Comparison of ENCODE assay signal across 1 cellular context in genomic region chr20:49769125-49769581, GRCh38.
TF ChIP-seq lines count a peak whose summit lies in the region.

No MANE protein-coding gene starts in this region.

TF ChIP-seq in H1, 55 proteins besides CTCF, POLR2A, EP300 and RAD21:
- no peak for TF ChIP-seq GABPA (IDR thresholded peaks at IDR 0.05; ENCODE audit: borderline replicate concordance, insufficient read depth, low read length)
- no peak for TF ChIP-seq TAF1 (IDR thresholded peaks at IDR 0.05; ENCODE audit: low read depth, low read length)
- TF ChIP-seq E2F6 (IDR thresholded peaks at IDR 0.05) = no peak
- no peak for TF ChIP-seq NANOG (IDR thresholded peaks at IDR 0.05; ENCODE audit: insufficient read depth, low read depth, low read length, poor library complexity, severe bottlenecking)
- TF ChIP-seq SIX5 (IDR thresholded peaks at IDR 0.05; ENCODE audit: low read depth, low read length) = no peak
- no peak for TF ChIP-seq HDAC2 (IDR thresholded peaks at IDR 0.05; ENCODE audit: borderline replicate concordance in 1 of 2, low read depth in 2 of 2, low read length in 2 of 2)
- TF ChIP-seq TCF12 (IDR thresholded peaks at IDR 0.05; ENCODE audit: low read depth, low read length) = no peak
- TF ChIP-seq POLR2AphosphoS5 (IDR thresholded peaks at IDR 0.05; ENCODE audit: low read depth, low read length) = no peak
- TF ChIP-seq YY1 (IDR thresholded peaks at IDR 0.05; ENCODE audit: low read depth, low read length) = no peak
- TF ChIP-seq CREB1 (IDR thresholded peaks at IDR 0.05) = no peak
- TF ChIP-seq BRCA1 (IDR thresholded peaks at IDR 0.05; ENCODE audit: low read depth, low read length) = no peak
- TF ChIP-seq SIRT6 (IDR thresholded peaks at IDR 0.05; ENCODE audit: low read length) = no peak
- no peak for TF ChIP-seq EGR1 (IDR thresholded peaks at IDR 0.05; ENCODE audit: borderline replicate concordance, low read depth, low read length)
- no peak for TF ChIP-seq EZH2 (IDR thresholded peaks at IDR 0.05; ENCODE audit: low read depth, low read length, severe bottlenecking)
- no peak for TF ChIP-seq GTF2F1 (IDR thresholded peaks at IDR 0.05; ENCODE audit: borderline replicate concordance, low read depth, low read length)
- no peak for TF ChIP-seq SRF (IDR thresholded peaks at IDR 0.05; ENCODE audit: low read depth, low read length)
- TF ChIP-seq JUND (IDR thresholded peaks at IDR 0.05; ENCODE audit: low read length) = no peak
- TF ChIP-seq FOSL1 (IDR thresholded peaks at IDR 0.05; ENCODE audit: insufficient read depth, low read depth, low read length) = no peak
- no peak for TF ChIP-seq MAFK (IDR thresholded peaks at IDR 0.05; ENCODE audit: low read depth, low read length)
- TF ChIP-seq CEBPB (IDR thresholded peaks at IDR 0.05; ENCODE audit: low read depth, low read length) = no peak
